8 cellular contexts compared by ENCODE assay signal in genomic region chr17:16398270-16399267, GRCh38. TPM values are rescaled to one million over a fixed set of nuclear protein-coding genes. Genes with fewer than 3 reads are reported as not detected.
A peak's percentile ranks its signal among the peaks of the same experiment; 100 is the strongest.
DNase-seq lines count a peak whose midpoint lies in the region; ATAC-seq and TF ChIP-seq lines count a peak whose summit lies in the region.

No MANE protein-coding gene starts in this region.

- H3K27me3 Mint-ChIP-seq in glutamatergic neuron (ENCODE audit: unreplicated experiment): no peaks in the 10 kb centered on the region

- no peak overlapping the region for H3K4me3 Mint-ChIP-seq in glutamatergic neuron (ENCODE audit: unreplicated experiment)

- H3K4me3 ChIP-seq in GM12865 (ENCODE audit: low read depth, low read length): no peak overlapping the region

- H3K27ac Mint-ChIP-seq in glutamatergic neuron (ENCODE audit: unreplicated experiment): peak overlapping the region; percentile 1

- peaks cover 9% of the 10 kb centered on the region for H3K4me1 Mint-ChIP-seq in glutamatergic neuron (ENCODE audit: low read depth, unreplicated experiment)

- no peaks in the 10 kb centered on the region for H3K36me3 Mint-ChIP-seq in glutamatergic neuron (ENCODE audit: unreplicated experiment)

- DNase-seq in GM12865 (ENCODE audit: low read depth) (peak; percentile 74), NAMALWA (ENCODE audit: low spot score) (peak; percentile 54), glutamatergic neuron (no peak), sciatic nerve (ENCODE audit: low spot score) (no peak), NCI-H1105 (lab: John Stamatoyannopoulos, UW) (no peak), NCI-H774 (lab: John Stamatoyannopoulos, UW) (no peak), NCI-H1105 treated with DMSO at 0.1 percent for 48 hours (lab: John Stamatoyannopoulos, UW) (no peak)

- intact Hi-C loops in sciatic nerve (cut with DNase I): no loop called here

- no peaks in the 10 kb centered on the region for H3K9me3 Mint-ChIP-seq in glutamatergic neuron (ENCODE audit: unreplicated experiment)

- ATAC-seq in GM21423 (IDR thresholded peaks at IDR 0.05; ENCODE audit: unreplicated experiment) (peak; percentile 88), sciatic nerve (no peak)

- TF ChIP-seq CTCF in GM12865 (IDR thresholded peaks at IDR 0.05; ENCODE audit: insufficient read depth, low read depth, low read length, missing control alignments): no peak
- no peak for TF ChIP-seq CTCF in glutamatergic neuron (IDR thresholded peaks at IDR 0.05; ENCODE audit: partially characterized antibody, unreplicated experiment)

RNA-seq across cellular contexts. Expression of gene TRPV2, which starts 16.8 kb away (rescaled TPM):
- total RNA-seq in glutamatergic neuron (ENCODE audit: unreplicated experiment) (27.0 TPM), sciatic nerve (26.3 TPM)

RNA-seq across cellular contexts. Expression of gene UBB, which starts 17.7 kb away (rescaled TPM):
- total RNA-seq in glutamatergic neuron (ENCODE audit: unreplicated experiment): 1,286 TPM
- total RNA-seq in sciatic nerve: 589 TPM

RNA-seq across cellular contexts. Expression of gene CENPV, which starts 45.3 kb away (rescaled TPM):
- total RNA-seq in glutamatergic neuron (ENCODE audit: unreplicated experiment) (178 TPM), sciatic nerve (8.7 TPM)

Comparison
In these comparisons a context has a peak if more than half of its experiments do, and no peak if none do; other contexts are left out.
1. DNase-seq: peak in GM12865 (single experiment) and NAMALWA (single experiment); none in glutamatergic neuron (single experiment), sciatic nerve (single experiment), NCI-H1105 (single experiment), NCI-H774 (single experiment) and NCI-H1105 treated with DMSO at 0.1 percent for 48 hours (single experiment).
2. RNA of gene CENPV, which starts 45.3 kb away (total RNA-seq): 178 TPM in glutamatergic neuron (single experiment); 8.7 TPM in sciatic nerve (single experiment); every median in the first group is over 10 times any median in the second.